In genomic region chr11:1482581-1483444, GRCh38 we compare ENCODE assay signal across 18 cellular contexts. TPM values are rescaled to one million over a fixed set of nuclear protein-coding genes. Genes with fewer than 3 reads are reported as not detected.
DNase-seq lines count a peak whose midpoint lies in the region; FAIRE-seq and TF ChIP-seq lines count a peak whose summit lies in the region.
"Had no signal": no experiment of that assay in that cellular context is flagged by ENCODE, and none has a peak within 500 bp of the region (broad histone marks: within the 10 kb centered on the region; RNA-seq: fewer than 3 reads in every experiment).

No MANE protein-coding gene starts in this region.

- no peaks in the 10 kb centered on the region for H3K9me3 Mint-ChIP-seq in endodermal cell
- H3K9me3 Mint-ChIP-seq: stimulated activated naive CD8-positive, alpha-beta T cell treated with anti-CD3 and anti-CD28 coated beads, Interleukin-15, Interleukin-2, amounts not matched to agents 100 ng/mL and 50 ng/mL, for 24 hours had no signal

- peaks cover 53% of the 10 kb centered on the region for H4K20me1 ChIP-seq in osteoblast (ENCODE audit: insufficient read depth, low read length)

- no peak for FAIRE-seq in GM12891 (lab: Jason Lieb, UNC)
- FAIRE-seq: A204.1 had no signal

- H3K4me3 ChIP-seq in endodermal cell (ENCODE audit: low read length) (no peak overlapping the region), osteoblast (ENCODE audit: insufficient read depth, low read length) (no peak overlapping the region), uterus (no peak overlapping the region), foreskin fibroblast (ENCODE audit: low read depth in 1 of 2, low read length in 2 of 2) (no peak overlapping the region)

- peaks cover 12% of the 10 kb centered on the region for H3K36me3 Mint-ChIP-seq in endodermal cell (ENCODE audit: low read depth)

- peaks cover 39% of the 10 kb centered on the region for H3K79me2 ChIP-seq in osteoblast (ENCODE audit: insufficient read depth, low read length)

- no peaks in the 10 kb centered on the region for H3K9me3 ChIP-seq in endodermal cell (ENCODE audit: control insufficient read depth, low read length)
- H3K9me3 ChIP-seq in osteoblast (ENCODE audit: low read depth, low read length), result no peaks in the 10 kb centered on the region
- no peaks in the 10 kb centered on the region for H3K9me3 ChIP-seq in uterus

- no peaks in the 10 kb centered on the region for H3K4me1 Mint-ChIP-seq in endodermal cell

- H3K36me3 ChIP-seq in endodermal cell (ENCODE audit: control insufficient read depth, insufficient read depth, low read length) (no peaks in the 10 kb centered on the region), osteoblast (ENCODE audit: insufficient read depth, low read length) (no peaks in the 10 kb centered on the region), uterus (no peaks in the 10 kb centered on the region)

- H3K4me2 ChIP-seq in osteoblast (ENCODE audit: insufficient read depth, low read length), result no peak overlapping the region

- intact Hi-C loops in uterus (cut with DNase I; ENCODE audit: low total_unique reads), result no loop called here

- H3K27me3 ChIP-seq in endodermal cell (ENCODE audit: control insufficient read depth, insufficient read depth, low read length, poor library complexity, severe bottlenecking) (no peaks in the 10 kb centered on the region), osteoblast (ENCODE audit: insufficient read depth, low read length) (no peaks in the 10 kb centered on the region), uterus (no peaks in the 10 kb centered on the region)

- WGBS in endodermal cell (ENCODE audit: insufficient coverage in 1 of 2, insufficient read length in 1 of 2), 2 experiments, result 92 to 93% methylated on average over 20 to 32 of the region's 32 CpGs

- TF ChIP-seq CTCF in endodermal cell (conservative IDR thresholded peaks at IDR 0.05) (peak; percentile 52), osteoblast (IDR thresholded peaks at IDR 0.05; ENCODE audit: extremely low read depth, low read depth, low read length) (no peak), uterus (IDR thresholded peaks at IDR 0.05) (no peak), foreskin fibroblast (IDR thresholded peaks at IDR 0.05; ENCODE audit: low read depth, low read length) (no peak)

- TF ChIP-seq POLR2A in uterus (IDR thresholded peaks at IDR 0.05) (no peak), GM12891 (IDR thresholded peaks at IDR 0.05; ENCODE audit: low read depth, low read length) (no peak)

- H3K4me1 ChIP-seq in endodermal cell (ENCODE audit: control insufficient read depth, insufficient read depth, low read length), result no peaks in the 10 kb centered on the region
- peaks cover 2% of the 10 kb centered on the region for H3K4me1 ChIP-seq in osteoblast (ENCODE audit: insufficient read depth, low read length)
- H3K4me1 ChIP-seq in uterus, result peaks cover 0 to 35% of the 10 kb centered on the region in 2 donors

- no peak overlapping the region for H2AFZ ChIP-seq in osteoblast (ENCODE audit: low read length)

- no peak overlapping the region for H3K4me3 Mint-ChIP-seq in endodermal cell
- H3K4me3 Mint-ChIP-seq: stimulated activated naive CD8-positive, alpha-beta T cell treated with anti-CD3 and anti-CD28 coated beads, Interleukin-15, Interleukin-2, amounts not matched to agents 100 ng/mL and 50 ng/mL, for 24 hours had no signal

- H3K9ac ChIP-seq in endodermal cell (ENCODE audit: extremely low read depth, low read length, poor library complexity, severe bottlenecking), result no peak overlapping the region

- peak; percentile 11 for DNase-seq in activated CD4-positive, alpha-beta T cell treated with anti-CD3 and anti-CD28 coated beads for 48 hours
- no peak for DNase-seq in activated CD4-positive, alpha-beta T cell treated with anti-CD3 and anti-CD28 coated beads for 1 hour
- DNase-seq in endodermal cell, result peak; percentile 65
- DNase-seq in osteoblast (ENCODE audit: insufficient read length, low spot score, missing footprints), result peak; percentile 87
- DNase-seq in uterus, result peak; percentile 20 to 26
- no peak for DNase-seq in islet precursor cell
- no peak for DNase-seq in GM12891 (ENCODE audit: insufficient read length, low spot score)
- no peak for DNase-seq in foreskin fibroblast
- DNase-seq: activated naive CD4-positive, alpha-beta T cell treated with anti-CD3 and anti-CD28 coated beads, Interleukin-2, amount 50 U/mL, for 16 hours; central memory CD4-positive, alpha-beta T cell; COR-L47; GF-D8; KBM-7; NCI-H1930; SIG-M5; stimulated activated CD4-positive, alpha-beta T cell treated with anti-CD3 and anti-CD28 coated beads, Interleukin-4, amount 100 ng/mL, for 4 hours had no signal

- no peaks in the 10 kb centered on the region for H3K27me3 Mint-ChIP-seq in endodermal cell (ENCODE audit: insufficient read depth)
- H3K27me3 Mint-ChIP-seq: stimulated activated naive CD8-positive, alpha-beta T cell treated with anti-CD3 and anti-CD28 coated beads, Interleukin-15, Interleukin-2, amounts not matched to agents 100 ng/mL and 50 ng/mL, for 24 hours had no signal

- peak overlapping the region; percentile 52 for H3K27ac Mint-ChIP-seq in endodermal cell
- H3K27ac Mint-ChIP-seq: stimulated activated naive CD8-positive, alpha-beta T cell treated with anti-CD3 and anti-CD28 coated beads, Interleukin-15, Interleukin-2, amounts not matched to agents 100 ng/mL and 50 ng/mL, for 24 hours had no signal

- no peak overlapping the region for H3K27ac ChIP-seq in endodermal cell (ENCODE audit: low read depth, low read length)
- H3K27ac ChIP-seq in osteoblast (ENCODE audit: low read depth, low read length), result no peak overlapping the region
- H3K27ac ChIP-seq in uterus, result peak overlapping the region; percentile 84

TF ChIP-seq in GM12891, 5 proteins besides CTCF, POLR2A, EP300 and RAD21:
- TF ChIP-seq PAX5 (IDR thresholded peaks at IDR 0.05; ENCODE audit: insufficient read depth, low read length, severe bottlenecking) (no peak), POU2F2 (IDR thresholded peaks at IDR 0.05; ENCODE audit: low read depth, low read length) (no peak), POLR2AphosphoS5 (IDR thresholded peaks at IDR 0.05; ENCODE audit: low read depth, low read length) (no peak), TAF1 (IDR thresholded peaks at IDR 0.05; ENCODE audit: low read depth, low read length) (no peak), SPI1 (IDR thresholded peaks at IDR 0.05; ENCODE audit: low read depth, low read length) (no peak)
TF ChIP-seq in GM12891: peak in this region for 0.

RNA-seq across cellular contexts. Expression of gene MOB2, which starts 3.8 kb away (rescaled TPM):
- total RNA-seq in endodermal cell, result 10 to 100 TPM; 23.9 to 25.4 TPM
- polyA plus RNA-seq in endodermal cell (2013, experiment 1 of 2), result 15.7 TPM
- polyA plus RNA-seq in endodermal cell (2013, experiment 2 of 2), result 14.4 TPM
- 28.2 and 29.8 TPM in 2 replicates for total RNA-seq in osteoblast
- 10 to 100 TPM; 17.1 to 72.6 (median 23.6) TPM for total RNA-seq in uterus
- 14.4 TPM for polyA plus RNA-seq in GM12891 (2012; ENCODE audit: low read depth, missing spikeins)

Comparison
In these comparisons a context has a peak if more than half of its experiments do, and no peak if none do; other contexts are left out.
1. DNase-seq: peak in activated CD4-positive, alpha-beta T cell treated with anti-CD3 and anti-CD28 coated beads for 48 hours (single experiment), endodermal cell (single experiment), osteoblast (single experiment) and uterus (2 of 2); none in activated CD4-positive, alpha-beta T cell treated with anti-CD3 and anti-CD28 coated beads for 1 hour (single experiment), islet precursor cell (single experiment), GM12891 (single experiment) and foreskin fibroblast (0 of 2).
2. H3K27ac ChIP-seq: peak in uterus (2 of 2); none in endodermal cell (single experiment) and osteoblast (single experiment).